Comparison of ENCODE assay signal across 1 cellular context in the genomic region with DNA sequence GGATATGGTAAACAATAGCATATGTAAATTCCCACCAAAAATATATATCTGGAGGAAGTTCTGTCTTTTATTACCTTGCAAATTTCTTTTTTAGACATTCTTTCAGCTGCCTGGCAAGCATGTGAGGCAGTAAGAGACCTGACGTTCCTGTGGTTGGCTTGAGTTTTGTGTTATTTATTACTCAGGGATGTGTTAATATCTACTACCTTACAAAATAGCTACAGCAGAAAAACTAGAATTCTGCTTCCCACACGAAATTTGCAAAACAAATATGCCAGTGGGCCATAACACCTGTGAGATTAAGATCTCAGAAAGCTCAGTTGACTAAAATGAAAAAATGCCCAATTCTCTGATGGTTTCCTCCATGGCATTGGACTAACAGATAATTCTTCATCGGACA.
TF ChIP-seq lines count a peak whose summit lies in the region.

No MANE protein-coding gene starts in this region.

TF ChIP-seq in SK-N-SH, 30 proteins besides CTCF, POLR2A, EP300 and RAD21 (continued from another document):
- TF ChIP-seq CHD2 (IDR thresholded peaks at IDR 0.05; ENCODE audit: low read length, partially characterized antibody), result no peak
- TF ChIP-seq MEF2A (IDR thresholded peaks at IDR 0.05; ENCODE audit: borderline replicate concordance, low read depth), result no peak
- no peak for TF ChIP-seq RFX5 (IDR thresholded peaks at IDR 0.05; ENCODE audit: low read length)
- TF ChIP-seq RCOR1 (IDR thresholded peaks at IDR 0.05; ENCODE audit: low read length), result no peak
- no peak for TF ChIP-seq TEAD4 (IDR thresholded peaks at IDR 0.05; ENCODE audit: borderline replicate concordance, insufficient read depth)
- TF ChIP-seq RXRA (IDR thresholded peaks at IDR 0.05; ENCODE audit: borderline replicate concordance, low read depth), result no peak
- TF ChIP-seq, protein P1, sequence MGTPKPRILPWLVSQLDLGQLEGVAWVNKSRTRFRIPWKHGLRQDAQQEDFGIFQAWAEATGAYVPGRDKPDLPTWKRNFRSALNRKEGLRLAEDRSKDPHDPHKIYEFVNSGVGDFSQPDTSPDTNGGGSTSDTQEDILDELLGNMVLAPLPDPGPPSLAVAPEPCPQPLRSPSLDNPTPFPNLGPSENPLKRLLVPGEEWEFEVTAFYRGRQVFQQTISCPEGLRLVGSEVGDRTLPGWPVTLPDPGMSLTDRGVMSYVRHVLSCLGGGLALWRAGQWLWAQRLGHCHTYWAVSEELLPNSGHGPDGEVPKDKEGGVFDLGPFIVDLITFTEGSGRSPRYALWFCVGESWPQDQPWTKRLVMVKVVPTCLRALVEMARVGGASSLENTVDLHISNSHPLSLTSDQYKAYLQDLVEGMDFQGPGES (IDR thresholded peaks at IDR 0.05; ENCODE audit: low read depth, low read length), result no peak
- TF ChIP-seq, protein P2, sequence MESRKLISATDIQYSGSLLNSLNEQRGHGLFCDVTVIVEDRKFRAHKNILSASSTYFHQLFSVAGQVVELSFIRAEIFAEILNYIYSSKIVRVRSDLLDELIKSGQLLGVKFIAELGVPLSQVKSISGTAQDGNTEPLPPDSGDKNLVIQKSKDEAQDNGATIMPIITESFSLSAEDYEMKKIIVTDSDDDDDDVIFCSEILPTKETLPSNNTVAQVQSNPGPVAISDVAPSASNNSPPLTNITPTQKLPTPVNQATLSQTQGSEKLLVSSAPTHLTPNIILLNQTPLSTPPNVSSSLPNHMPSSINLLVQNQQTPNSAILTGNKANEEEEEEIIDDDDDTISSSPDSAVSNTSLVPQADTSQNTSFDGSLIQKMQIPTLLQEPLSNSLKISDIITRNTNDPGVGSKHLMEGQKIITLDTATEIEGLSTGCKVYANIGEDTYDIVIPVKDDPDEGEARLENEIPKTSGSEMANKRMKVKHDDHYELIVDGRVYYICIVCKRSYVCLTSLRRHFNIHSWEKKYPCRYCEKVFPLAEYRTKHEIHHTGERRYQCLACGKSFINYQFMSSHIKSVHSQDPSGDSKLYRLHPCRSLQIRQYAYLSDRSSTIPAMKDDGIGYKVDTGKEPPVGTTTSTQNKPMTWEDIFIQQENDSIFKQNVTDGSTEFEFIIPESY (IDR thresholded peaks at IDR 0.05; ENCODE audit: borderline replicate concordance, low read depth), result no peak
- TF ChIP-seq, protein P3, sequence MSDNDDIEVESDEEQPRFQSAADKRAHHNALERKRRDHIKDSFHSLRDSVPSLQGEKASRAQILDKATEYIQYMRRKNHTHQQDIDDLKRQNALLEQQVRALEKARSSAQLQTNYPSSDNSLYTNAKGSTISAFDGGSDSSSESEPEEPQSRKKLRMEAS (IDR thresholded peaks at IDR 0.05; ENCODE audit: low read depth), result no peak
- TF ChIP-seq YY1 (IDR thresholded peaks at IDR 0.05; ENCODE audit: low read depth), result no peak
